ENCODE assay signal across 8 cellular contexts in the genomic region with DNA sequence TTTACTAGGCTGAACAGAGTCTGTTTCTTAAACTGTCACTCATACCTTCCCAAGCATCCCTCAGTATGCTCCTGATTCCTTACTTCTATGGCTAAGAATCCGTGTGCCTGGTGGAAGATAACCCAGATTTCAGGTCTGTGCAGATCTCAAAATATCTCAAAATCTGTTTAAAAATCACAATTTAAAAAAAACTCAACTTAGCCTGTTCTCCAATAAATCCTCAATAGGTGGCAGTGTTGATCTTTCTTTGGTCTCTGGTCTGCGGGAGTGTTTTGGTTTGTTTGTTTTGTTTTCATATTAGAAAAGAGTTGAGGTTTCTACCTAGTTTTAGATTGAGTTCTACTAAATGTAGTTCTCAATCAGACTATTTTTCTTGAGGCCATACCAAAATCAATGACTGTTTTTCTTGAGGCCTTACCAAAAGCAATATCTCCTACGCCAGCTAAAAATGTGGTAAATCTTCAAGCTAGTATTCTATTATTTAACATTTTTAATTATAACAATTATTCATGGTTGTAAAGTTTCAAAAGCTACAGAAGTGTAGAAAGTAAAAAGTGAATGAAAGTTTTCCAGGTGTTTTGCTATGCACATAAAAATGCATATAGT. TPM values are rescaled to one million over a fixed set of nuclear protein-coding genes. Genes with fewer than 3 reads are reported as not detected.
DNase-seq lines count a peak whose midpoint lies in the region; ATAC-seq and TF ChIP-seq lines count a peak whose summit lies in the region.

No MANE protein-coding gene starts in this region.

- peak; percentile 32 for TF ChIP-seq CTCF in colonic mucosa (IDR thresholded peaks at IDR 0.05)

- intact Hi-C loops in colonic mucosa (cut with DNase I) = loop anchor here (5.0 kb wide), 2 partner anchors 49 to 1154 kb away; no protein-coding TSS in a partner anchor

- H3K4me3 ChIP-seq in colonic mucosa = no peak overlapping the region

- H3K27ac Mint-ChIP-seq in naive B cell = peak overlapping the region in 3 of 6 donors; percentile 5 to 11 (median 6)

- H3K27me3 Mint-ChIP-seq in naive B cell = peaks cover 0 to 13% (median 13%) of the 10 kb centered on the region in 3 donors

- H3K4me1 ChIP-seq in colonic mucosa = no peaks in the 10 kb centered on the region

- no peak overlapping the region for H3K9ac ChIP-seq in colonic mucosa (ENCODE audit: low read depth in 2 of 2, low read length in 2 of 2)

- peaks cover 9 to 15% (median 11%) of the 10 kb centered on the region in 3 donors for H3K4me1 Mint-ChIP-seq in naive B cell

- no peak overlapping the region for H3K4me3 Mint-ChIP-seq in naive B cell

- no peaks in the 10 kb centered on the region for H3K27me3 ChIP-seq in colonic mucosa

- ATAC-seq in GM21423 (IDR thresholded peaks at IDR 0.05; ENCODE audit: unreplicated experiment) (peak; percentile 46), naive B cell (ENCODE audit: low read depth in 2 of 2) (peak; percentile 45 to 47), GM21447 (IDR thresholded peaks at IDR 0.05; ENCODE audit: unreplicated experiment) (no peak)

- DNase-seq in CD1c-positive myeloid dendritic cell (ENCODE audit: extremely low spot score) (peak; percentile 62), NCI-H345 treated with DMSO at 0.1 percent for 48 hours (lab: John Stamatoyannopoulos, UW; ENCODE audit: unreplicated experiment) (peak; percentile 42), colonic mucosa (no peak), naive B cell (peak; percentile 48), NCI-H1048 (lab: John Stamatoyannopoulos, UW) (no peak), anterior cingulate cortex (lab: John Stamatoyannopoulos, UW) (no peak)

- H3K9me3 ChIP-seq in colonic mucosa = no peaks in the 10 kb centered on the region

- H3K36me3 Mint-ChIP-seq in naive B cell = no peaks in the 10 kb centered on the region

- peaks cover 0 to 2% (median 0%) of the 10 kb centered on the region in 7 donors for H3K9me3 Mint-ChIP-seq in naive B cell

- H3K27ac ChIP-seq in colonic mucosa = no peak overlapping the region

- no peaks in the 10 kb centered on the region for H3K36me3 ChIP-seq in colonic mucosa

RNA-seq across cellular contexts. Expression of a gene that starts 57.9 kb away (rescaled TPM):
- 10 to 100 TPM; 19.0 to 48.7 TPM for total RNA-seq in colonic mucosa
- polyA plus RNA-seq in naive B cell (ENCODE audit: low read depth in 6 of 6) = 10 to 100 TPM in 4 of 6 donors, 1 to 10 TPM in 2; 6.6 to 14.6 (median 11.3) TPM

RNA-seq across cellular contexts. Expression of a gene that starts 58.9 kb away (rescaled TPM):
- total RNA-seq in colonic mucosa = 10 to 100 TPM; 33.7 to 43.3 TPM
- polyA plus RNA-seq in naive B cell (ENCODE audit: low read depth in 6 of 6) = 10 to 100 TPM; 21.6 to 39.8 (median 22.8) TPM

RNA-seq across cellular contexts. Expression of a gene that starts 59.2 kb away (rescaled TPM):
- total RNA-seq in colonic mucosa = 100 to 1,000 TPM; 126 to 166 TPM
- polyA plus RNA-seq in naive B cell (ENCODE audit: low read depth in 6 of 6) = 100 to 1,000 TPM; 184 to 278 (median 228) TPM

Comparison
In these comparisons a context has a peak if more than half of its experiments do, and no peak if none do; other contexts are left out.
1. DNase-seq: peak in CD1c-positive myeloid dendritic cell (single experiment), NCI-H345 treated with DMSO at 0.1 percent for 48 hours (single experiment) and naive B cell (single experiment); none in colonic mucosa (single experiment), NCI-H1048 (single experiment) and anterior cingulate cortex (0 of 58).